Comparison of ENCODE assay signal across 13 cellular contexts in the genomic region with DNA sequence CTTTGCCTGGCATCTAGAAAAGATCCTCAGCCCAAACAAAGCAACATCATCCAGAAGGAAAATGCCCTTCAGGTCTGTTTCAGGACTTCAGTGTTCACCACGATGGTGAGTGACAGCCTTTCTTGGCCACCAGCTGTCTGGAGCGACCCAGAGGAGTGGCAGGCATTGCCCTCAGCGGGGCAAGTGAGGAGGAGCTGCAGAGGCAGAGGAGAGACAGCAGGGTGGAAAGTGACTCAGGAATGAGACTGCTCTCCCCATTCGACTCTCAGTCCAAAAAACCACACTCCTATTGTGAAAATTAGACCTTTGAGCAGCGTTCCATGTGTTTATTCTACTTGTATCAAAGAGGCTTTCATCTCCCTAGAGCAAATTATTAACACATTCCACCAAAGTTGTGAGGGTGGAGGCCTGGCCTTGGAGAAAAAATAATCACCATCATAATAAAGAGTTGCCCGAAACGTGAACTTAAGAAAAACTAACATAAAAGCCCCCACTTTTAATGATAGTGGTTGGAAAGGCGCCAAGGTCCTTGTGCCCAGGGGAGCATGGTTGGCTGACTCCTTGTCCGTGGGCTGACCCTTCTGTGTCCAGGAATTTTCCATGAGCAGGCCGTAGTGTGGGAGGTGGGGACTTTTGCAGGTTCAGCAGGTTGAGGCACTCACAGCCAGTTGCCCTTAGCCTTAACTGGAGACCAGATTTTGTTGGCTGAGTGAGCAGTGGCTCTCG.
DNase-seq lines count a peak whose midpoint lies in the region; ATAC-seq and TF ChIP-seq lines count a peak whose summit lies in the region.
"Had no signal": no experiment of that assay in that cellular context is flagged by ENCODE, and none has a peak within 500 bp of the region (broad histone marks: within the 10 kb centered on the region; RNA-seq: fewer than 3 reads in every experiment).

No MANE protein-coding gene starts in this region.

- peaks cover 9% of the 10 kb centered on the region for H3K9me3 Mint-ChIP-seq in MCF 10A (ENCODE audit: unreplicated experiment)
- H3K9me3 Mint-ChIP-seq: H9 had no signal

- no peak for ATAC-seq in GM21576 (IDR thresholded peaks at IDR 0.05; ENCODE audit: unreplicated experiment)
- ATAC-seq: activated T-cell treated with anti-CD3 and anti-CD28 coated beads, Interleukin-2, amount 50 U/mL, for 4 hours had no signal

- H3K4me1 ChIP-seq in subcutaneous abdominal adipose tissue (ENCODE audit: control insufficient read depth in 5 of 5, insufficient read depth in 5 of 5, low read length in 5 of 5) = peaks cover 0 to 37% (median 31%) of the 10 kb centered on the region in 5 donors

- CTCF ChIA-PET in MCF 10A (lab: Yijun Ruan, JAX) = interaction anchor here (0.6 kb wide), 1 partner anchor 19 kb away, joined by 3 read pairs; no protein-coding TSS in a partner anchor

- H3K9me3 ChIP-seq in subcutaneous abdominal adipose tissue (ENCODE audit: control insufficient read depth in 5 of 5, low read length in 5 of 5) = no peaks in the 10 kb centered on the region

- no peak overlapping the region for H3K4me3 Mint-ChIP-seq in MCF 10A (ENCODE audit: unreplicated experiment)
- H3K4me3 Mint-ChIP-seq: activated T-cell treated with anti-CD3 and anti-CD28 coated beads, Interleukin-2, amount 50 U/mL, for 4 hours; H9; immature natural killer cell had no signal

- intact Hi-C loops in MCF 10A (cut with micrococcal nuclease) = no loop called here

- DNase-seq in HK-2 (ENCODE audit: unreplicated experiment) = peak; percentile 80
- no peak for DNase-seq in MCF 10A (ENCODE audit: unreplicated experiment)
- peak; percentile 96 for DNase-seq in left kidney (ENCODE audit: low read depth, low spot score)
- no peak for DNase-seq in cerebellum (ENCODE audit: low spot score)
- DNase-seq in NCI-H524 (lab: John Stamatoyannopoulos, UW) = no peak
- DNase-seq in 8988T = no peak
- DNase-seq: activated T-cell treated with anti-CD3 and anti-CD28 coated beads, Interleukin-2, amount 50 U/mL, for 4 hours; effector CD4-positive, alpha-beta T cell; H9; immature natural killer cell; NCI-H2227 treated with DMSO at 0.1 percent for 48 hours had no signal

- H3K27ac ChIP-seq in subcutaneous abdominal adipose tissue (ENCODE audit: low read depth, low read length) = peak overlapping the region; percentile 54

- no peaks in the 10 kb centered on the region for H3K36me3 Mint-ChIP-seq in MCF 10A (ENCODE audit: insufficient read depth, unreplicated experiment)
- H3K36me3 Mint-ChIP-seq: immature natural killer cell had no signal

- TF ChIP-seq CTCF in MCF 10A (IDR thresholded peaks at IDR 0.05; ENCODE audit: unreplicated experiment) = no peak

- no peak overlapping the region for H3K4me3 ChIP-seq in subcutaneous abdominal adipose tissue (ENCODE audit: low read depth in 1 of 5, low read length in 5 of 5)

- peaks cover 12% of the 10 kb centered on the region for H3K4me1 Mint-ChIP-seq in MCF 10A (ENCODE audit: insufficient read depth, unreplicated experiment)
- H3K4me1 Mint-ChIP-seq: immature natural killer cell had no signal

- peak overlapping the region; percentile 73 for H3K27ac Mint-ChIP-seq in MCF 10A (ENCODE audit: low read depth, unreplicated experiment)
- H3K27ac Mint-ChIP-seq: H9, immature natural killer cell had no signal

- H3K9ac ChIP-seq in subcutaneous abdominal adipose tissue (ENCODE audit: low read length in 5 of 5) = no peak overlapping the region

- H3K27me3 Mint-ChIP-seq in MCF 10A (ENCODE audit: insufficient read depth, unreplicated experiment) = no peaks in the 10 kb centered on the region

- no peaks in the 10 kb centered on the region for H3K27me3 ChIP-seq in subcutaneous abdominal adipose tissue (ENCODE audit: control insufficient read depth in 5 of 5, insufficient read depth in 4 of 5, low read length in 5 of 5)

- no TSS peak for BruUV-seq in MCF 10A (replicated peaks; lab: Mats Ljungman, UMichigan)

- H3K36me3 ChIP-seq in subcutaneous abdominal adipose tissue (ENCODE audit: control insufficient read depth in 5 of 5, insufficient read depth in 5 of 5, low read length in 5 of 5) = no peaks in the 10 kb centered on the region

- POLR2A ChIA-PET in MCF 10A (lab: Yijun Ruan, JAX) = no interaction called here

Comparison
In these comparisons a context has a peak if more than half of its experiments do, and no peak if none do; other contexts are left out.
1. DNase-seq: peak in HK-2 (single experiment) and left kidney (single experiment); none in MCF 10A (single experiment), cerebellum (single experiment), NCI-H524 (0 of 2) and 8988T (single experiment).